ENCODE assay signal across 6 cellular contexts in the genomic region with DNA sequence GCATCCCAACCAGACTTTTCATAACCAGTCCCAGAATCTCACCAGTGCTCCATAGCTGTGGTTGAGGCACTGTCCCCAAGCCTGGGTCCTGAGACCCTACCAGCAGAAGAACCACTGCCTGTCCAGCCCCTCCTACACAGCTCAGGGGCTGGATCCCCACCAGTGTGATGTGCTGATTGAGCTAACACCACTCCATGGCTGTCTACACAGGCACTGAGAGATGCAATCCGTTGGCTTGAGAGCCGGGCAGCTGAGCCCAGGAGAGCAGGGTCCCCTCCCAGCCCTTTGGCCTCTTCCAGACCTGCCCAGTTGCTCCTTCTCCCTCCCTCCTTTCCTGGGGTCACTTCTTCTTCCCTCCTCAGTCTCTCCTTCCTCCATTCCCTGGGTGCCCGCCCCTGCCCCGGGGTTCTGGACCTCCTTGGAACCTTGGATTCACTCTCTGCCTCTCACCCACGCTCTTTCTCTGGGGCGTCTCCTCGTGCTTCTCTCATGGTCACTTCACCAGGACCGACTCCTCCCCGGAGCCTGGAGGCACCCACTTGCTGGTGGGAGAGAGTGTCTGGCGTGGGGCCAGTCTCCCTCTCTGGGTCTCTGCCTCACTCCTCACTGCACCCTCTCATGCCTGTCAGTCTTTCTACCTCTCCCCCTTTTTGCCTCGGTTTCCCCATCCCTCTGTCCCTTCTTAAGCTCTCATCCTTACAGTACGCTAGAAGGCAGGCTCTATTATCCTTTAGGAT. TPM values are rescaled to one million over a fixed set of nuclear protein-coding genes. Genes with fewer than 3 reads are reported as not detected.
DNase-seq lines count a peak whose midpoint lies in the region; TF ChIP-seq lines count a peak whose summit lies in the region.

No MANE protein-coding gene starts in this region.

- H3K4me3 ChIP-seq in fibroblast of the aortic adventitia (ENCODE audit: low read depth, low read length): peak overlapping the region; percentile 47

- TF ChIP-seq CTCF in fibroblast of the aortic adventitia (IDR thresholded peaks at IDR 0.05; ENCODE audit: insufficient read depth, low read length): no peak

- peak; percentile 58 for DNase-seq in NCI-H748 (lab: John Stamatoyannopoulos, UW; ENCODE audit: unreplicated experiment)
- DNase-seq in NCI-H748 treated with DMSO at 0.1 percent for 48 hours (lab: John Stamatoyannopoulos, UW): no peak
- DNase-seq in fibroblast of the aortic adventitia (ENCODE audit: low read depth): no peak
- DNase-seq in stimulated activated CD8-positive, alpha-beta memory T cell treated with anti-CD3 and anti-CD28 coated beads, Interleukin-4, amount 100 ng/mL, for 48 hours: peak; percentile 36
- DNase-seq in GM19240 (ENCODE audit: insufficient read length, low spot score): no peak
- DNase-seq in NCI-H1105 treated with DMSO at 0.1 percent for 48 hours (lab: John Stamatoyannopoulos, UW): no peak

RNA-seq across cellular contexts. Expression of gene SCYL1, which starts 0.7 kb away (rescaled TPM):
- 32.1 and 76.8 TPM in 2 replicates for total RNA-seq in fibroblast of the aortic adventitia (ENCODE audit: low replicate concordance)

RNA-seq across cellular contexts. Expression of gene MALAT1, which starts 25.3 kb away (rescaled TPM):
- total RNA-seq in fibroblast of the aortic adventitia (ENCODE audit: low replicate concordance): 10,787 and 27,374 TPM in 2 replicates

RNA-seq across cellular contexts. Expression of gene LTBP3, which starts 34.0 kb away (rescaled TPM):
- total RNA-seq in fibroblast of the aortic adventitia (ENCODE audit: low replicate concordance): 47.3 and 147 TPM in 2 replicates

RNA-seq across cellular contexts. Expression of gene ZNRD2, which starts 46.1 kb away (rescaled TPM):
- total RNA-seq in fibroblast of the aortic adventitia (ENCODE audit: low replicate concordance): 27.2 and 48.0 TPM in 2 replicates

RNA-seq across cellular contexts. Expression of gene FAM89B, which starts 48.2 kb away (rescaled TPM):
- 5.6 and 21.6 TPM in 2 replicates for total RNA-seq in fibroblast of the aortic adventitia (ENCODE audit: low replicate concordance)

Comparison
In these comparisons a context has a peak if more than half of its experiments do, and no peak if none do; other contexts are left out.
1. DNase-seq: peak in NCI-H748 (single experiment) and stimulated activated CD8-positive, alpha-beta memory T cell treated with anti-CD3 and anti-CD28 coated beads, Interleukin-4, amount 100 ng/mL, for 48 hours (single experiment); none in NCI-H748 treated with DMSO at 0.1 percent for 48 hours (single experiment), fibroblast of the aortic adventitia (single experiment), GM19240 (single experiment) and NCI-H1105 treated with DMSO at 0.1 percent for 48 hours (single experiment).